Comparison of ENCODE assay signal across 12 cellular contexts in the genomic region with DNA sequence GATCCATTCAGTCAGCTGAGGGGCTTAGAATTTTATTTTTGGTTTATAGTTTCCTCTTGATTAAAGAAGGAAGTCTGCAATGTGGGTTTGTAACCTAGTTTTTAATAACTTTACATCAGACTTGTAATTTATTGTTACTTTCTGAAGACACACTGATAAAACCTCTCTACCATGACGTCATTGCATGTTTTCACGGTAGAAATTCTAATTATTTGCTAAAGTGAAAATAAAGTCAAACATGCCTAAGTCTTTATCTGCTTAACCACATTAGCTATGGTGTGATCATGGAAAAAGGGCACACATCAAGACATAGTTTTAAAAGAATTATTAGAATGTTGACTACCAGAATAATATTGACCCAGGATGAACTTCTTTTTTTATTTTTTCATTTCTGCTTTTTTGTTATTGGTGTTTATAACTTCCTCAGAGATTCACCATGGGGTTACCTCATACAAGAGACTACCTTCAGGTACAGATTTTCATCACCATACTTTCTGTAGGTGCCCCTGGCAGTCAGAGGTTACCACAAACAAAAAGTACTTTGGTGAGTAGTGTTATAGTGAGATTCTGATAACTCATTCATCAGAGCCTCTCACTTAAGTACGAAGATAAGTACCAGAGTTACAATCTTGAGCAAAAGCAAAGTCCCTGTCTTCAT. TPM values are rescaled to one million over a fixed set of nuclear protein-coding genes. Genes with fewer than 3 reads are reported as not detected.
DNase-seq lines count a peak whose midpoint lies in the region; ATAC-seq and TF ChIP-seq lines count a peak whose summit lies in the region.
"Had no signal": no experiment of that assay in that cellular context is flagged by ENCODE, and none has a peak within 500 bp of the region (broad histone marks: within the 10 kb centered on the region; RNA-seq: fewer than 3 reads in every experiment).

No MANE protein-coding gene starts in this region.

- peaks cover 4 to 12% (median 7%) of the 10 kb centered on the region in 7 donors for H3K9me3 Mint-ChIP-seq in naive B cell
- H3K9me3 Mint-ChIP-seq in natural killer cell treated with Interleukin-12 subunit alpha and Interleukin-12 subunit beta and Interleukin-15 and Interleukin-18, amount 100 ng/mL, for 72 hours = no peaks in the 10 kb centered on the region
- H3K9me3 Mint-ChIP-seq: stimulated activated effector memory CD8-positive, alpha-beta T cell treated with anti-CD3 and anti-CD28 coated beads, Interleukin-12 subunit alpha, Interleukin-12 subunit beta, amount 100 ng/mL, for 72 hours had no signal

- TF ChIP-seq POLR2A in erythroblast (IDR thresholded peaks at IDR 0.05; ENCODE audit: low read length) (no peak), gastroesophageal sphincter (IDR thresholded peaks at IDR 0.05) (no peak)

- TF ChIP-seq EP300 in gastroesophageal sphincter (IDR thresholded peaks at IDR 0.05) = no peak

- peaks cover 0 to 8% (median 0%) of the 10 kb centered on the region in 3 donors for H3K9me3 ChIP-seq in gastroesophageal sphincter
- H3K9me3 ChIP-seq: colonic mucosa, neutrophil had no signal

- no peaks in the 10 kb centered on the region for H3K27me3 Mint-ChIP-seq in naive B cell
- peaks cover 19 to 26% of the 10 kb centered on the region in 2 donors for H3K27me3 Mint-ChIP-seq in natural killer cell treated with Interleukin-12 subunit alpha and Interleukin-12 subunit beta and Interleukin-15 and Interleukin-18, amount 100 ng/mL, for 72 hours

- peak overlapping the region in 6 of 8 donors; percentile 7 to 57 (median 28) for H3K4me3 Mint-ChIP-seq in naive B cell
- no peak overlapping the region for H3K4me3 Mint-ChIP-seq in natural killer cell treated with Interleukin-12 subunit alpha and Interleukin-12 subunit beta and Interleukin-15 and Interleukin-18, amount 100 ng/mL, for 72 hours
- H3K4me3 Mint-ChIP-seq: stimulated activated effector memory CD8-positive, alpha-beta T cell treated with anti-CD3 and anti-CD28 coated beads, Interleukin-12 subunit alpha, Interleukin-12 subunit beta, amount 100 ng/mL, for 72 hours had no signal

- 59 to 89% methylated on average over 2 to 3 of the region's 3 CpGs for WGBS in gastroesophageal sphincter (ENCODE audit: low coverage in 1 of 2), 2 donors

- H3K27ac ChIP-seq in gastroesophageal sphincter = no peak overlapping the region
- H3K27ac ChIP-seq: colonic mucosa, neutrophil had no signal

- peaks cover 9 to 16% of the 10 kb centered on the region in 2 donors for H3K36me3 Mint-ChIP-seq in naive B cell
- no peaks in the 10 kb centered on the region for H3K36me3 Mint-ChIP-seq in natural killer cell treated with Interleukin-12 subunit alpha and Interleukin-12 subunit beta and Interleukin-15 and Interleukin-18, amount 100 ng/mL, for 72 hours
- H3K36me3 Mint-ChIP-seq: stimulated activated effector memory CD8-positive, alpha-beta T cell treated with anti-CD3 and anti-CD28 coated beads, Interleukin-12 subunit alpha, Interleukin-12 subunit beta, amount 100 ng/mL, for 72 hours had no signal

- TF ChIP-seq CTCF in gastroesophageal sphincter (IDR thresholded peaks at IDR 0.05) = no peak

- peaks cover 19 to 32% (median 25%) of the 10 kb centered on the region in 3 donors for H3K4me1 Mint-ChIP-seq in naive B cell
- H3K4me1 Mint-ChIP-seq in natural killer cell treated with Interleukin-12 subunit alpha and Interleukin-12 subunit beta and Interleukin-15 and Interleukin-18, amount 100 ng/mL, for 72 hours (ENCODE audit: low read depth in 2 of 2) = peaks cover 0 to 5% of the 10 kb centered on the region in 2 donors
- H3K4me1 Mint-ChIP-seq: stimulated activated effector memory CD8-positive, alpha-beta T cell treated with anti-CD3 and anti-CD28 coated beads, Interleukin-12 subunit alpha, Interleukin-12 subunit beta, amount 100 ng/mL, for 72 hours had no signal

- H3K27me3 ChIP-seq in gastroesophageal sphincter = no peaks in the 10 kb centered on the region
- H3K27me3 ChIP-seq: colonic mucosa, neutrophil had no signal

- DNase-seq in naive B cell = peak; percentile 28
- DNase-seq in erythroblast (lab: John Stamatoyannopoulos, UW) = no peak
- DNase-seq in natural killer cell treated with Interleukin-12 subunit alpha and Interleukin-12 subunit beta and Interleukin-15 and Interleukin-18, amount 100 ng/mL, for 72 hours (ENCODE audit: low spot score) = no peak
- DNase-seq: colonic mucosa, NCI-H2227 treated with DMSO at 0.1 percent for 48 hours, T-helper 9 cell had no signal

- ATAC-seq in GM18520 (IDR thresholded peaks at IDR 0.05; ENCODE audit: unreplicated experiment) (peak; percentile 58), GM21737 (IDR thresholded peaks at IDR 0.05; ENCODE audit: unreplicated experiment) (peak; percentile 53), HG03457 (IDR thresholded peaks at IDR 0.05; ENCODE audit: unreplicated experiment) (peak; percentile 41), naive B cell (ENCODE audit: low read depth in 2 of 2) (peak; percentile 85 to 91), gastroesophageal sphincter (no peak)
- ATAC-seq in natural killer cell treated with Interleukin-12 subunit alpha and Interleukin-12 subunit beta and Interleukin-15 and Interleukin-18, amount 100 ng/mL, for 72 hours = no peak
- ATAC-seq: stimulated activated effector memory CD8-positive, alpha-beta T cell treated with anti-CD3 and anti-CD28 coated beads, Interleukin-12 subunit alpha, Interleukin-12 subunit beta, amount 100 ng/mL, for 72 hours had no signal

- H3K27ac Mint-ChIP-seq in naive B cell = peak overlapping the region; percentile 22 to 62 (median 56)
- no peak overlapping the region for H3K27ac Mint-ChIP-seq in natural killer cell treated with Interleukin-12 subunit alpha and Interleukin-12 subunit beta and Interleukin-15 and Interleukin-18, amount 100 ng/mL, for 72 hours
- H3K27ac Mint-ChIP-seq: stimulated activated effector memory CD8-positive, alpha-beta T cell treated with anti-CD3 and anti-CD28 coated beads, Interleukin-12 subunit alpha, Interleukin-12 subunit beta, amount 100 ng/mL, for 72 hours had no signal

- no peaks in the 10 kb centered on the region for H3K36me3 ChIP-seq in gastroesophageal sphincter
- H3K36me3 ChIP-seq: colonic mucosa, neutrophil had no signal

- H3K4me3 ChIP-seq in gastroesophageal sphincter = no peak overlapping the region
- H3K4me3 ChIP-seq: colonic mucosa had no signal

- H3K4me1 ChIP-seq in gastroesophageal sphincter = no peaks in the 10 kb centered on the region
- H3K4me1 ChIP-seq: colonic mucosa had no signal

RNA-seq across cellular contexts. Expression of a gene that starts 7.0 kb away (rescaled TPM):
- polyA plus RNA-seq in naive B cell (ENCODE audit: low read depth in 6 of 6) = under 1 TPM in 4 of 6 donors, not detected in 2; 0.11 to 0.78 (median 0.42) TPM
- 10 to 100 TPM in 1 of 2 donors, 1 to 10 TPM in 1; 4.5 to 10.5 TPM for total RNA-seq in natural killer cell treated with Interleukin-12 subunit alpha and Interleukin-12 subunit beta and Interleukin-15 and Interleukin-18, amount 100 ng/mL, for 72 hours
- total RNA-seq in gastroesophageal sphincter = 1 to 10 TPM; 3.6 to 4.9 (median 4.1) TPM

RNA-seq across cellular contexts. Expression of a gene that starts 49.3 kb away (rescaled TPM):
- polyA plus RNA-seq in naive B cell (ENCODE audit: low read depth in 6 of 6) = 10 to 100 TPM; 17.3 to 38.0 (median 25.0) TPM
- total RNA-seq in natural killer cell treated with Interleukin-12 subunit alpha and Interleukin-12 subunit beta and Interleukin-15 and Interleukin-18, amount 100 ng/mL, for 72 hours = 10 to 100 TPM; 31.5 to 62.4 TPM
- total RNA-seq in gastroesophageal sphincter = 1 to 10 TPM; 2.4 to 3.0 (median 2.9) TPM

Comparison
In these comparisons a context has a peak if more than half of its experiments do, and no peak if none do; other contexts are left out.
1. ATAC-seq: peak in GM18520 (single experiment), GM21737 (single experiment), HG03457 (single experiment) and naive B cell (2 of 2); none in natural killer cell treated with Interleukin-12 subunit alpha and Interleukin-12 subunit beta and Interleukin-15 and Interleukin-18, amount 100 ng/mL, for 72 hours (0 of 2) and gastroesophageal sphincter (single experiment).
2. H3K27ac Mint-ChIP-seq: peak in naive B cell (6 of 6); none in natural killer cell treated with Interleukin-12 subunit alpha and Interleukin-12 subunit beta and Interleukin-15 and Interleukin-18, amount 100 ng/mL, for 72 hours (0 of 2).
3. RNA of a gene that starts 49.3 kb away (total RNA-seq): 31.5 to 62.4 TPM in natural killer cell treated with Interleukin-12 subunit alpha and Interleukin-12 subunit beta and Interleukin-15 and Interleukin-18, amount 100 ng/mL, for 72 hours; 2.4 to 3.0 TPM in gastroesophageal sphincter; every median in the first group is over 4 times any median in the second.